Comparison of ENCODE assay signal across 18 cellular contexts in the genomic region with DNA sequence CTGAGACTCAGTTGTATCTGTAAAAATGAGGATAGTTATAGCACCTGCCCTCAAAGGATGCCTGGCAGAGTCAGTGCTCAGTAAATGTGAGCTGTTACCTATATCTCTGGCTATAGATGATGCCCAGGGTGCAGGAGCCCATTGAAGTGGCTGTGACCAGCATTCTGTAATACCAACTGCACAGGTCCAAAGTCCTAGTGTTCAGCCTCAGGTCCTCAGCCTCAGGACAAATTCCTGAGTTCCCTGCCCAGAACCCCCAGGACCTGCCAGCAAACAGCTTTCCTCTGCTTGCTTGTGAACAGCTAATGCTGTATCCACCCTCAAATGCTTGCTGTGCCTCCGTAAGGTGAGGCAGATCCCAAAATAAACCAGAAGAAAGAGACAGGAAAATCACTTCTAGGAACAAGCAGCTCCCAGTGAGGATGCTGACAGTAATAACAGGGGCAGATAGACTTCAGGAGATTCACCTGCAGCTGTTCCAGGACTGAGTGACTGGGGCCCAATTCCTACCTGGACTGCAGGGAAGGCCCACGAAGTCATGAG.
"Had no signal": no experiment of that assay in that cellular context is flagged by ENCODE, and none has a peak within 500 bp of the region (broad histone marks: within the 10 kb centered on the region; RNA-seq: fewer than 3 reads in every experiment).

No MANE protein-coding gene starts in this region.

- H3K27me3 ChIP-seq: brain microvascular endothelial cell, esophagus muscularis mucosa, heart right ventricle, transverse colon, vagina had no signal

- H3K9me3 ChIP-seq: esophagus muscularis mucosa, heart right ventricle, lower lobe of right lung, transverse colon, vagina had no signal

- H2AFZ ChIP-seq: parathyroid adenoma had no signal

- H3K9ac ChIP-seq: parathyroid adenoma had no signal

- H3K79me2 ChIP-seq: parathyroid adenoma had no signal

- DNase-seq: activated CD4-positive, alpha-beta T cell treated with anti-CD3 and anti-CD28 coated beads for 1 hour; activated CD4-positive, alpha-beta T cell treated with anti-CD3 and anti-CD28 coated beads, Interleukin-2, amount 50 U/mL, for 4 hours; brain microvascular endothelial cell; effector memory CD4-positive, alpha-beta T cell; heart right ventricle; immature natural killer cell; kidney glomerular epithelial cell; lower lobe of right lung; natural killer cell; stimulated activated naive B cell treated with anti-CD40 and anti-IgM and Interleukin-4, amounts not matched to agents 10 μg/mL and 1 μg/mL and 100 μg/mL, for 72 hours; SW 1271; T-helper 2 cell; transverse colon had no signal

- H3K4me3 ChIP-seq: esophagus muscularis mucosa, heart right ventricle, lower lobe of right lung, transverse colon, vagina had no signal

- ATAC-seq: heart right ventricle; lower lobe of right lung; natural killer cell; stimulated activated naive B cell treated with anti-CD40 and anti-IgM and Interleukin-4, amounts not matched to agents 10 μg/mL and 1 μg/mL and 100 μg/mL, for 72 hours had no signal

- FAIRE-seq: endothelial cell of umbilical vein had no signal

- H3K27ac ChIP-seq: brain microvascular endothelial cell, esophagus muscularis mucosa, heart right ventricle, lower lobe of right lung, parathyroid adenoma, transverse colon, vagina, VCaP had no signal

- H3K4me1 ChIP-seq: lower lobe of right lung, parathyroid adenoma, transverse colon, vagina had no signal
